In the genomic region with DNA sequence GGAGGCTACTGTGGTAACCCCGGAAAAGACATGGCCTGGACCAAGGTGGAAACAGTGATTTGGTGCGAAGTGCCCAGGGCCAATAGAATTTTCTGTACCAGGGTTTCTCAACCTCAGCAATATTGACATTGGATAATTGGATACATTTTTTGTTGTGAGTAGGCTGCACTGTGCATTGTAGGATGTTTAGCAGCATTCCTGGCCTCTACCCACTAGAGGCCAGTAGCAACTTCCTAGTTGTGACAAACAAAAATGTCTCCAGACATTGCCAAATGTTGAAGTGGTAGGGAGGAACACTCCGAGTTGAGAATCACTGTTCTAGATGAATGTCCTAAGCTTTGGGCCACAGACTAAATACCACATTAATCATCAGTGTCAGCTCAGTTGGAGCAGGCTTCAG, we compare ENCODE assay signal across 10 cellular contexts.
DNase-seq lines count a peak whose midpoint lies in the region; ATAC-seq, FAIRE-seq and TF ChIP-seq lines count a peak whose summit lies in the region.
"Had no signal": no experiment of that assay in that cellular context is flagged by ENCODE, and none has a peak within 500 bp of the region (broad histone marks: within the 10 kb centered on the region; RNA-seq: fewer than 3 reads in every experiment).

No MANE protein-coding gene starts in this region.

- no peaks in the 10 kb centered on the region for H3K27me3 ChIP-seq in RWPE2 (ENCODE audit: insufficient read depth, poor library complexity, severe bottlenecking)
- H3K27me3 ChIP-seq: SJCRH30 had no signal

- TF ChIP-seq CTCF in GM12874 (IDR thresholded peaks at IDR 0.05; ENCODE audit: insufficient read depth, low read depth, low read length) (peak; percentile 29; the same call in 1 of the 2 replicates), RWPE2 (IDR thresholded peaks at IDR 0.05; ENCODE audit: poor library complexity, severe bottlenecking) (peak; percentile 71)

- H3K9me3 ChIP-seq in RWPE2 (ENCODE audit: severe bottlenecking), result no peaks in the 10 kb centered on the region
- H3K9me3 ChIP-seq: SJCRH30 had no signal

- peak; percentile 73 for FAIRE-seq in A204.1 (lab: Jason Lieb, UNC)

- no peaks in the 10 kb centered on the region for H3K36me3 ChIP-seq in RWPE2 (ENCODE audit: low read depth)
- H3K36me3 ChIP-seq: SJCRH30 had no signal

- no peak for DNase-seq in RWPE2 (ENCODE audit: low spot score)
- DNase-seq in glomerular visceral epithelial cell (ENCODE audit: extremely low spot score), result peak; percentile 22
- no peak for DNase-seq in NK-92 (lab: John Stamatoyannopoulos, UW; ENCODE audit: unreplicated experiment)
- no peak for DNase-seq in activated CD8-positive, alpha-beta memory T cell treated with anti-CD3 and anti-CD28 coated beads, Interleukin-2, amount 50 U/mL, for 48 hours
- no peak for DNase-seq in nucleus accumbens (lab: John Stamatoyannopoulos, UW)
- DNase-seq: amniotic stem cell had no signal

- H3K4me1 ChIP-seq in RWPE2 (ENCODE audit: insufficient read depth, poor library complexity, severe bottlenecking), result no peaks in the 10 kb centered on the region
- H3K4me1 ChIP-seq: SJCRH30 had no signal

- ATAC-seq in RWPE2 (ENCODE audit: low read depth), result peak; percentile 67
- ATAC-seq in HG03135 (IDR thresholded peaks at IDR 0.05; ENCODE audit: unreplicated experiment), result no peak

- no peak overlapping the region for H3K4me3 ChIP-seq in RWPE2 (ENCODE audit: severe bottlenecking)
- H3K4me3 ChIP-seq: SJCRH30 had no signal

- H3K27ac ChIP-seq in RWPE2 (ENCODE audit: poor library complexity, severe bottlenecking), result no peak overlapping the region
- H3K27ac ChIP-seq: SJCRH30 had no signal
